ENCODE assay signal across 2 cellular contexts in the genomic region with DNA sequence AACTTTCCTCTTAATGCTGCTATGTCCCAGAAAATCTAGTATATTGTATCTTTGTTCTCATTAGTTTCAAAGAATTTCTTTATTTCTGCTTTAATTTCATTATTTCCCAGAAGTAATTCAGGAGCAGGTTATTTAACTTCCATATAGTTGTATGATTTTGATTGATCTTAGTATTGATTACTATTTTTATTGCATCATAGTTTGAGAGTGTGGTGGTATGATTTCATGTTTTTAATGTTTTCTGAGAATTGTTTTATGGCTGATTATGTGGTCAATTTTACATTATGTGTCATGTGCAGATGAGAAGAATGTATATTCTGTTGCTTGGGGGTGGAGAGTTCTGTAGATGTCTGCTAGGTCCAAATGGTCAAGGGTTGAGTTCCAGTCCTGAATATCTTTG.
TF ChIP-seq lines count a peak whose summit lies in the region.

No MANE protein-coding gene starts in this region.

TF ChIP-seq in HepG2, 621 proteins besides CTCF, POLR2A, EP300 and RAD21 (continued from another document):
- TF ChIP-seq ZNF468 (CRISPR knock-in tag; IDR thresholded peaks at IDR 0.05): no peak
- TF ChIP-seq ATM (IDR thresholded peaks at IDR 0.05; ENCODE audit: borderline replicate concordance): no peak
- TF ChIP-seq, protein P1, sequence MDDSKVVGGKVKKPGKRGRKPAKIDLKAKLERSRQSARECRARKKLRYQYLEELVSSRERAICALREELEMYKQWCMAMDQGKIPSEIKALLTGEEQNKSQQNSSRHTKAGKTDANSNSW (CRISPR knock-in tag; IDR thresholded peaks at IDR 0.05; ENCODE audit: borderline replicate concordance): no peak
- TF ChIP-seq THAP8 (CRISPR knock-in tag; IDR thresholded peaks at IDR 0.05; ENCODE audit: borderline replicate concordance): no peak
- peak; percentile 67 for TF ChIP-seq ATF7 (IDR thresholded peaks at IDR 0.05)
- no peak for TF ChIP-seq ATF7 (CRISPR knock-in tag; IDR thresholded peaks at IDR 0.05)
TF ChIP-seq in HepG2: peak in this region for 2.

TF ChIP-seq in IMR-90, 13 proteins besides CTCF, POLR2A, EP300 and RAD21 (continued from another document):
- TF ChIP-seq ELK1 (IDR thresholded peaks at IDR 0.05; ENCODE audit: borderline replicate concordance, low read depth, low read length): no peak
